ENCODE assay signal across 22 cellular contexts in genomic region chr17:48882272-48882671, GRCh38. TPM values are rescaled to one million over a fixed set of nuclear protein-coding genes. Genes with fewer than 3 reads are reported as not detected.
DNase-seq lines count a peak whose midpoint lies in the region; ATAC-seq and TF ChIP-seq lines count a peak whose summit lies in the region.
"Had no signal": no experiment of that assay in that cellular context is flagged by ENCODE, and none has a peak within 500 bp of the region (broad histone marks: within the 10 kb centered on the region; RNA-seq: fewer than 3 reads in every experiment).

No MANE protein-coding gene starts in this region.

- H3K36me3 Mint-ChIP-seq in activated CD8-positive, alpha-beta memory T cell treated with anti-CD3 and anti-CD28 coated beads, Interleukin-2, amount 10 ng/mL, durations not matched to agents 7 days and 5 days = no peaks in the 10 kb centered on the region
- H3K36me3 Mint-ChIP-seq: CD4-positive, CD25-positive, alpha-beta regulatory T cell; CD8-positive, alpha-beta memory T cell had no signal

- peak overlapping the region; percentile 45 for H3K4me2 ChIP-seq in KMS-11

- peak; percentile 63 for DNase-seq in activated CD8-positive, alpha-beta memory T cell treated with anti-CD3 and anti-CD28 coated beads, Interleukin-2, amount 10 ng/mL, durations not matched to agents 7 days and 5 days
- DNase-seq in activated CD8-positive, alpha-beta memory T cell treated with anti-CD3 and anti-CD28 coated beads, Interleukin-2, amount 50 U/mL, for 48 hours = no peak
- peak; percentile 40 for DNase-seq in Jurkat, Clone E6-1 (ENCODE audit: low read depth, low spot score)
- DNase-seq in SK-N-MC (ENCODE audit: low read depth, low spot score) (no peak), HuH-7 (ENCODE audit: low spot score) (no peak)
- DNase-seq: ACHN; BE2C; C1 segment of cervical spinal cord; CD4-positive, CD25-positive, alpha-beta regulatory T cell; CD8-positive, alpha-beta memory T cell; COR-L47; DMS 273 treated with DMSO at 0.1 percent for 48 hours; DMS53; DND-41; EL; GOT3; H7; HFFc6 had no signal

- no peaks in the 10 kb centered on the region for H3K9me3 Mint-ChIP-seq in activated CD8-positive, alpha-beta memory T cell treated with anti-CD3 and anti-CD28 coated beads, Interleukin-2, amount 10 ng/mL, durations not matched to agents 7 days and 5 days (ENCODE audit: low read depth)
- H3K9me3 Mint-ChIP-seq: CD4-positive, CD25-positive, alpha-beta regulatory T cell; CD8-positive, alpha-beta memory T cell; HFFc6 had no signal

- no peaks in the 10 kb centered on the region for H3K27me3 ChIP-seq in KMS-11 (ENCODE audit: insufficient read depth, low read depth)

- peaks cover 65% of the 10 kb centered on the region for H3K4me1 ChIP-seq in KMS-11 (ENCODE audit: low read depth, poor library complexity, severe bottlenecking)
- H3K4me1 ChIP-seq: BE2C had no signal

- H3K36me3 ChIP-seq in KMS-11 (ENCODE audit: insufficient read depth) (no peaks in the 10 kb centered on the region), SK-N-MC (ENCODE audit: insufficient read depth, low read length) (no peaks in the 10 kb centered on the region)
- H3K36me3 ChIP-seq: BE2C had no signal

- H3K79me2 ChIP-seq in KMS-11 (ENCODE audit: insufficient read depth, low read depth) = no peaks in the 10 kb centered on the region

- 0 out of 2 replicates have a peak overlapping the region, but pooled peaks have one; percentile 7 for H2AFZ ChIP-seq in KMS-11 (ENCODE audit: low read depth)

- peaks cover 27% of the 10 kb centered on the region for H3K4me1 Mint-ChIP-seq in activated CD8-positive, alpha-beta memory T cell treated with anti-CD3 and anti-CD28 coated beads, Interleukin-2, amount 10 ng/mL, durations not matched to agents 7 days and 5 days

- no peaks in the 10 kb centered on the region for H4K20me1 ChIP-seq in KMS-11 (ENCODE audit: insufficient read depth)

- no peak for ATAC-seq in activated CD8-positive, alpha-beta memory T cell treated with anti-CD3 and anti-CD28 coated beads, Interleukin-2, amount 10 ng/mL, durations not matched to agents 7 days and 5 days
- ATAC-seq in HG02973 (IDR thresholded peaks at IDR 0.05; ENCODE audit: unreplicated experiment) = no peak
- ATAC-seq: GM12878, HCT116 had no signal

- H3K4me3 ChIP-seq in Jurkat, Clone E6-1 (ENCODE audit: low read length) = no peak overlapping the region
- H3K4me3 ChIP-seq in KMS-11 (IDR thresholded peaks at IDR 0.05; ENCODE audit: insufficient read depth, low read depth, low read length) = no peak overlapping the region
- no peak overlapping the region for H3K4me3 ChIP-seq in SK-N-MC
- H3K4me3 ChIP-seq: GM12878 had no signal

- CTCF ChIA-PET in activated CD8-positive, alpha-beta memory T cell treated with anti-CD3 and anti-CD28 coated beads, Interleukin-2, amount 10 ng/mL, durations not matched to agents 7 days and 5 days (lab: Charles Lee) = interaction anchor here (0.6 to 12.3 kb wide), 7 partner anchors 11 to 246 kb away, joined by 3 to 714 read pairs (median 4); partner anchors contain the start of genes ATP5MC1 and TTLL6

- H3K27me3 Mint-ChIP-seq in activated CD8-positive, alpha-beta memory T cell treated with anti-CD3 and anti-CD28 coated beads, Interleukin-2, amount 10 ng/mL, durations not matched to agents 7 days and 5 days = peaks cover 3% of the 10 kb centered on the region

- H3K27ac ChIP-seq in KMS-11 (peak overlapping the region; percentile 63), SK-N-MC (peak overlapping the region; percentile 74)

- no peak for TF ChIP-seq CTCF in KMS-11 (conservative IDR thresholded peaks at IDR 0.05; ENCODE audit: low read depth, low read length)

- H3K27ac Mint-ChIP-seq in activated CD8-positive, alpha-beta memory T cell treated with anti-CD3 and anti-CD28 coated beads, Interleukin-2, amount 10 ng/mL, durations not matched to agents 7 days and 5 days = no peak overlapping the region
- H3K27ac Mint-ChIP-seq: CD4-positive, CD25-positive, alpha-beta regulatory T cell; CD8-positive, alpha-beta memory T cell; HFFc6 had no signal

- no peak overlapping the region for H3K4me3 Mint-ChIP-seq in activated CD8-positive, alpha-beta memory T cell treated with anti-CD3 and anti-CD28 coated beads, Interleukin-2, amount 10 ng/mL, durations not matched to agents 7 days and 5 days
- H3K4me3 Mint-ChIP-seq: CD4-positive, CD25-positive, alpha-beta regulatory T cell; HFFc6 had no signal

- no peaks in the 10 kb centered on the region for H3K9me3 ChIP-seq in SK-N-MC (ENCODE audit: low read depth, low read length)
- H3K9me3 ChIP-seq: BE2C had no signal

- H3K9ac ChIP-seq in KMS-11 (peak overlapping the region; percentile 8; the same call in 1 of the 2 replicates), SK-N-MC (ENCODE audit: insufficient read length) (no peak overlapping the region)

RNA-seq across cellular contexts. Expression of gene ATP5MC1, which starts 10.3 kb away (rescaled TPM):
- 100 to 1,000 TPM in 1 of 2 experiments, 10 to 100 TPM in 1; 78.2 to 103 TPM for total RNA-seq in activated CD8-positive, alpha-beta memory T cell treated with anti-CD3 and anti-CD28 coated beads, Interleukin-2, amount 10 ng/mL, durations not matched to agents 7 days and 5 days
- 335 TPM for polyA plus RNA-seq in Jurkat, Clone E6-1 (2012; ENCODE audit: insufficient read depth, insufficient read length)

RNA-seq across cellular contexts. Expression of gene UBE2Z, which starts 25.9 kb away (rescaled TPM):
- total RNA-seq in activated CD8-positive, alpha-beta memory T cell treated with anti-CD3 and anti-CD28 coated beads, Interleukin-2, amount 10 ng/mL, durations not matched to agents 7 days and 5 days = 10 to 100 TPM; 73.7 to 90.6 TPM
- 53.5 TPM for polyA plus RNA-seq in Jurkat, Clone E6-1 (2012; ENCODE audit: insufficient read depth, insufficient read length)

RNA-seq across cellular contexts. Expression of gene CALCOCO2, which starts 51.4 kb away (rescaled TPM):
- total RNA-seq in activated CD8-positive, alpha-beta memory T cell treated with anti-CD3 and anti-CD28 coated beads, Interleukin-2, amount 10 ng/mL, durations not matched to agents 7 days and 5 days = 100 to 1,000 TPM; 165 to 170 TPM
- 133 TPM for polyA plus RNA-seq in Jurkat, Clone E6-1 (2012; ENCODE audit: insufficient read depth, insufficient read length)

Comparison
In these comparisons a context has a peak if more than half of its experiments do, and no peak if none do; other contexts are left out.
1. DNase-seq: peak in activated CD8-positive, alpha-beta memory T cell treated with anti-CD3 and anti-CD28 coated beads, Interleukin-2, amount 10 ng/mL, durations not matched to agents 7 days and 5 days (single experiment) and Jurkat, Clone E6-1 (single experiment); none in activated CD8-positive, alpha-beta memory T cell treated with anti-CD3 and anti-CD28 coated beads, Interleukin-2, amount 50 U/mL, for 48 hours (single experiment), SK-N-MC (single experiment) and HuH-7 (single experiment).